ENCODE assay signal across 9 cellular contexts in the genomic region with DNA sequence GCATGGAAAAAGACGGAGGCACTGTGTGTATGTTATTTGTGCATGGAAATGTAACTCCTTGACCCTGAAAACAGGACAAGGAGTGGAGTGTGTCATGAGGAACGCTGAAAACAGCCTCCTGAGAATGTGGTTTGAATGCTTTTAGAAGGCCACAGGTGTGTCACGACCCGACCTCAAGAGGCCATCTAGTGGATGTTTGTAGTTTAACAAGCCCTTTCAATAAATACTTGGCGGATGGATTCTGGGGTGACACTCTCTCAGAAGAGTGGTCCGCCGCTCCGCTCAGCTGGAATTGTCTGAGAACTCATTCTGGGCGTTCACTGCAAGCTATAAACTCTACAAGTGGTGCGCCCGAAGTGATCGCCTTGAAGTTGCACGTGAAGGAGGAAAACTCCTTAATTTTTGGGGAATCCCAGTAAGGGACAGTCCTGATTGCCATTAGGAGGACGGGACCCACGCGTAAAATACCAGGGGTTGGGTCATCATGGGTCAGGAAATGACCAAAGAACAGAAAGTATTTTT. TPM values are rescaled to one million over a fixed set of nuclear protein-coding genes. Genes with fewer than 3 reads are reported as not detected.
A peak's percentile ranks its signal among the peaks of the same experiment; 100 is the strongest.
DNase-seq lines count a peak whose midpoint lies in the region; ATAC-seq and TF ChIP-seq lines count a peak whose summit lies in the region.
"Not testable (repeated sequence)": the region's sequence is repeated elsewhere in the genome, so short reads cannot be mapped to it uniquely, and the experiment has no call there.
"Had no signal": no experiment of that assay in that cellular context is flagged by ENCODE, and none has a peak within 500 bp of the region (broad histone marks: within the 10 kb centered on the region; RNA-seq: fewer than 3 reads in every experiment).

No MANE protein-coding gene starts in this region.

- H3K4me3 Mint-ChIP-seq in IgD-negative memory B cell, result peak overlapping the region; percentile 80 to 93 (median 92)

- not testable (repeated sequence) for H3K9me3 Mint-ChIP-seq in IgD-negative memory B cell; activated naive CD4-positive, alpha-beta T cell treated with anti-CD3 and anti-CD28 coated beads, Interleukin-2, amount 50 U/mL, for 72 hours

- H3K36me3 Mint-ChIP-seq in IgD-negative memory B cell; activated naive CD4-positive, alpha-beta T cell treated with anti-CD3 and anti-CD28 coated beads, Interleukin-2, amount 50 U/mL, for 72 hours: not testable (repeated sequence)

- peak; percentile 51 for TF ChIP-seq CTCF in GM06990 (IDR thresholded peaks at IDR 0.05; ENCODE audit: insufficient read depth, low read length, poor library complexity, severe bottlenecking)
- TF ChIP-seq CTCF in fibroblast of pulmonary artery (IDR thresholded peaks at IDR 0.05; ENCODE audit: low read length, missing control alignments), result peak; percentile 38

- H3K9ac ChIP-seq in subcutaneous abdominal adipose tissue (ENCODE audit: low read length in 5 of 5), result not testable (repeated sequence)

- DNase-seq in GM06990 (ENCODE audit: extremely low read depth, insufficient read length) (peak; percentile 31), SKM-1 treated with dmso at 0.1 percent for 144 hours (lab: John Stamatoyannopoulos, UW; ENCODE audit: unreplicated experiment) (peak; percentile 7), fibroblast of pulmonary artery (ENCODE audit: low read depth) (peak; percentile 51)
- DNase-seq in activated naive CD4-positive, alpha-beta T cell treated with anti-CD3 and anti-CD28 coated beads, Interleukin-2, amount 50 U/mL, for 72 hours (ENCODE audit: low spot score in 2 of 2), result not testable (repeated sequence)

- H3K27me3 ChIP-seq in GM06990 (replicated peaks; ENCODE audit: control insufficient read depth, insufficient read depth, low read length); muscle layer of duodenum (ENCODE audit: low read depth, low read length); subcutaneous abdominal adipose tissue (ENCODE audit: control insufficient read depth in 5 of 5, insufficient read depth in 4 of 5, low read length in 5 of 5): not testable (repeated sequence)

- H3K9me3 ChIP-seq in muscle layer of duodenum (ENCODE audit: control insufficient read depth in 1 of 2, low read length in 2 of 2); subcutaneous abdominal adipose tissue (ENCODE audit: control insufficient read depth in 5 of 5, low read length in 5 of 5): not testable (repeated sequence)

- peak; percentile 70 for ATAC-seq in GM21786 (IDR thresholded peaks at IDR 0.05; ENCODE audit: unreplicated experiment)
- peak; percentile 71 to 76 for ATAC-seq in activated naive CD4-positive, alpha-beta T cell treated with anti-CD3 and anti-CD28 coated beads, Interleukin-2, amount 50 U/mL, for 72 hours

- H3K4me1 Mint-ChIP-seq in IgD-negative memory B cell, result peaks cover 0 to 18% (median 2%) of the 10 kb centered on the region in 3 donors

- peaks cover 4 to 31% of the 10 kb centered on the region in 2 donors for H3K4me1 ChIP-seq in muscle layer of duodenum (ENCODE audit: control insufficient read depth in 1 of 2, insufficient read depth in 2 of 2, low read length in 2 of 2)
- peaks cover 0 to 14% (median 5%) of the 10 kb centered on the region in 5 donors for H3K4me1 ChIP-seq in subcutaneous abdominal adipose tissue (ENCODE audit: control insufficient read depth in 5 of 5, insufficient read depth in 5 of 5, low read length in 5 of 5)

- H3K4me3 ChIP-seq in GM06990 (replicated peaks; ENCODE audit: low read depth, low read length) (peak overlapping the region; percentile 40), fibroblast of pulmonary artery (replicated peaks; ENCODE audit: low read depth, low read length) (peak overlapping the region; percentile 32), muscle layer of duodenum (ENCODE audit: low read depth in 1 of 2, low read length in 2 of 2) (peak overlapping the region; percentile 41 to 51), subcutaneous abdominal adipose tissue (ENCODE audit: low read depth in 1 of 5, low read length in 5 of 5) (peak overlapping the region in 4 of 5 donors; percentile 29 to 59 (median 50))

- not testable (repeated sequence) for H3K27ac ChIP-seq in muscle layer of duodenum (ENCODE audit: low read length); subcutaneous abdominal adipose tissue (ENCODE audit: low read depth, low read length)

- not testable (repeated sequence) for H3K27me3 Mint-ChIP-seq in IgD-negative memory B cell

- not testable (repeated sequence) for H3K36me3 ChIP-seq in GM06990 (ENCODE audit: control insufficient read depth, insufficient read depth, low read length); muscle layer of duodenum (ENCODE audit: control insufficient read depth in 1 of 2, insufficient read depth in 2 of 2, low read length in 2 of 2); subcutaneous abdominal adipose tissue (ENCODE audit: control insufficient read depth in 5 of 5, insufficient read depth in 5 of 5, low read length in 5 of 5)

- H3K27ac Mint-ChIP-seq in IgD-negative memory B cell, result peak overlapping the region; percentile 8 to 78 (median 34)
- H3K27ac Mint-ChIP-seq in activated naive CD4-positive, alpha-beta T cell treated with anti-CD3 and anti-CD28 coated beads, Interleukin-2, amount 50 U/mL, for 72 hours, result not testable (repeated sequence)

RNA-seq across cellular contexts. Expression of a gene that starts 33.5 kb away (rescaled TPM):
- not detected for polyA plus RNA-seq in IgD-negative memory B cell
- total RNA-seq in activated naive CD4-positive, alpha-beta T cell treated with anti-CD3 and anti-CD28 coated beads, Interleukin-2, amount 50 U/mL, for 72 hours, result not detected
- total RNA-seq: posterior vena cava had no signal

RNA-seq across cellular contexts. Expression of a gene that starts 44.7 kb away (rescaled TPM):
- polyA plus RNA-seq in IgD-negative memory B cell, result 0.16 TPM
- total RNA-seq in activated naive CD4-positive, alpha-beta T cell treated with anti-CD3 and anti-CD28 coated beads, Interleukin-2, amount 50 U/mL, for 72 hours, result not detected
- total RNA-seq: posterior vena cava had no signal
